1 cellular context compared by ENCODE assay signal in the genomic region with DNA sequence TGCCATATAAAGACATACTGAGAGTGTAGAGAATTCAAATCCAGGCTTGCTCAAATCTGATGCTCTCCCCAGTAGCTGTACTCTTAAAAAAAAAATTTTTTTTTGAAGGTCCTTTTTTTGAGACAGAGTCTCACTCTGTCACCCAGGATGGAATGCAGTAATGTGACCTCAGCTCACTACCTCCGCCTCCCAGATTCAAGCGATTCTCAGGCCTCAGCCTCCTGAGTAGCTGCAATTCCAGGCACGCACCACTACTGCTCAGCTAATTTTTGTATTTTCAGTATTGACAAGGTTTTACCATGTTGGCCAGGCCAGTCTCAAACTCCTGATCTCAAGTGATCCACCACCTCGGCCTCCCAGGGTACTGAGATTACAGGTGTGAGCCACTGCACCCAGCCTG.
TF ChIP-seq lines count a peak whose summit lies in the region.

No MANE protein-coding gene starts in this region.

TF ChIP-seq in WTC11, 78 proteins besides CTCF, POLR2A, EP300 and RAD21 (continued from another document):
- TF ChIP-seq, protein P1, sequence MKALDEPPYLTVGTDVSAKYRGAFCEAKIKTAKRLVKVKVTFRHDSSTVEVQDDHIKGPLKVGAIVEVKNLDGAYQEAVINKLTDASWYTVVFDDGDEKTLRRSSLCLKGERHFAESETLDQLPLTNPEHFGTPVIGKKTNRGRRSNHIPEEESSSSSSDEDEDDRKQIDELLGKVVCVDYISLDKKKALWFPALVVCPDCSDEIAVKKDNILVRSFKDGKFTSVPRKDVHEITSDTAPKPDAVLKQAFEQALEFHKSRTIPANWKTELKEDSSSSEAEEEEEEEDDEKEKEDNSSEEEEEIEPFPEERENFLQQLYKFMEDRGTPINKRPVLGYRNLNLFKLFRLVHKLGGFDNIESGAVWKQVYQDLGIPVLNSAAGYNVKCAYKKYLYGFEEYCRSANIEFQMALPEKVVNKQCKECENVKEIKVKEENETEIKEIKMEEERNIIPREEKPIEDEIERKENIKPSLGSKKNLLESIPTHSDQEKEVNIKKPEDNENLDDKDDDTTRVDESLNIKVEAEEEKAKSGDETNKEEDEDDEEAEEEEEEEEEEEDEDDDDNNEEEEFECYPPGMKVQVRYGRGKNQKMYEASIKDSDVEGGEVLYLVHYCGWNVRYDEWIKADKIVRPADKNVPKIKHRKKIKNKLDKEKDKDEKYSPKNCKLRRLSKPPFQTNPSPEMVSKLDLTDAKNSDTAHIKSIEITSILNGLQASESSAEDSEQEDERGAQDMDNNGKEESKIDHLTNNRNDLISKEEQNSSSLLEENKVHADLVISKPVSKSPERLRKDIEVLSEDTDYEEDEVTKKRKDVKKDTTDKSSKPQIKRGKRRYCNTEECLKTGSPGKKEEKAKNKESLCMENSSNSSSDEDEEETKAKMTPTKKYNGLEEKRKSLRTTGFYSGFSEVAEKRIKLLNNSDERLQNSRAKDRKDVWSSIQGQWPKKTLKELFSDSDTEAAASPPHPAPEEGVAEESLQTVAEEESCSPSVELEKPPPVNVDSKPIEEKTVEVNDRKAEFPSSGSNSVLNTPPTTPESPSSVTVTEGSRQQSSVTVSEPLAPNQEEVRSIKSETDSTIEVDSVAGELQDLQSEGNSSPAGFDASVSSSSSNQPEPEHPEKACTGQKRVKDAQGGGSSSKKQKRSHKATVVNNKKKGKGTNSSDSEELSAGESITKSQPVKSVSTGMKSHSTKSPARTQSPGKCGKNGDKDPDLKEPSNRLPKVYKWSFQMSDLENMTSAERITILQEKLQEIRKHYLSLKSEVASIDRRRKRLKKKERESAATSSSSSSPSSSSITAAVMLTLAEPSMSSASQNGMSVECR (CRISPR knock-in tag; IDR thresholded peaks at IDR 0.05; ENCODE audit: borderline replicate concordance), result no peak
- TF ChIP-seq, protein P2, sequence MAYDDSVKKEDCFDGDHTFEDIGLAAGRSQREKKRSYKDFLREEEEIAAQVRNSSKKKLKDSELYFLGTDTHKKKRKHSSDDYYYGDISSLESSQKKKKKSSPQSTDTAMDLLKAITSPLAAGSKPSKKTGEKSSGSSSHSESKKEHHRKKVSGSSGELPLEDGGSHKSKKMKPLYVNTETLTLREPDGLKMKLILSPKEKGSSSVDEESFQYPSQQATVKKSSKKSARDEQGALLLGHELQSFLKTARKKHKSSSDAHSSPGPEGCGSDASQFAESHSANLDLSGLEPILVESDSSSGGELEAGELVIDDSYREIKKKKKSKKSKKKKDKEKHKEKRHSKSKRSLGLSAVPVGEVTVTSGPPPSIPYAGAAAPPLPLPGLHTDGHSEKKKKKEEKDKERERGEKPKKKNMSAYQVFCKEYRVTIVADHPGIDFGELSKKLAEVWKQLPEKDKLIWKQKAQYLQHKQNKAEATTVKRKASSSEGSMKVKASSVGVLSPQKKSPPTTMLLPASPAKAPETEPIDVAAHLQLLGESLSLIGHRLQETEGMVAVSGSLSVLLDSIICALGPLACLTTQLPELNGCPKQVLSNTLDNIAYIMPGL (CRISPR knock-in tag; IDR thresholded peaks at IDR 0.05), result no peak
- TF ChIP-seq TEAD4 (CRISPR knock-in tag; IDR thresholded peaks at IDR 0.05) (no peak), NR1H2 (CRISPR knock-in tag; IDR thresholded peaks at IDR 0.05) (no peak), ZNF396 (CRISPR knock-in tag; IDR thresholded peaks at IDR 0.05; ENCODE audit: borderline replicate concordance) (no peak), ZNF423 (CRISPR knock-in tag; IDR thresholded peaks at IDR 0.05) (no peak), FOXJ3 (CRISPR knock-in tag; IDR thresholded peaks at IDR 0.05; ENCODE audit: borderline replicate concordance) (no peak)
- TF ChIP-seq, protein P3, sequence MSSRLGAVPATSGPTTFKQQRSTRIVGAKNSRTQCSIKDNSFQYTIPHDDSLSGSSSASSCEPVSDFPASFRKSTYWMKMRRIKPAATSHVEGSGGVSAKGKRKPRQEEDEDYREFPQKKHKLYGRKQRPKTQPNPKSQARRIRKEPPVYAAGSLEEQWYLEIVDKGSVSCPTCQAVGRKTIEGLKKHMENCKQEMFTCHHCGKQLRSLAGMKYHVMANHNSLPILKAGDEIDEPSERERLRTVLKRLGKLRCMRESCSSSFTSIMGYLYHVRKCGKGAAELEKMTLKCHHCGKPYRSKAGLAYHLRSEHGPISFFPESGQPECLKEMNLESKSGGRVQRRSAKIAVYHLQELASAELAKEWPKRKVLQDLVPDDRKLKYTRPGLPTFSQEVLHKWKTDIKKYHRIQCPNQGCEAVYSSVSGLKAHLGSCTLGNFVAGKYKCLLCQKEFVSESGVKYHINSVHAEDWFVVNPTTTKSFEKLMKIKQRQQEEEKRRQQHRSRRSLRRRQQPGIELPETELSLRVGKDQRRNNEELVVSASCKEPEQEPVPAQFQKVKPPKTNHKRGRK (CRISPR knock-in tag; IDR thresholded peaks at IDR 0.05; ENCODE audit: borderline replicate concordance), result no peak
- TF ChIP-seq, protein P4, sequence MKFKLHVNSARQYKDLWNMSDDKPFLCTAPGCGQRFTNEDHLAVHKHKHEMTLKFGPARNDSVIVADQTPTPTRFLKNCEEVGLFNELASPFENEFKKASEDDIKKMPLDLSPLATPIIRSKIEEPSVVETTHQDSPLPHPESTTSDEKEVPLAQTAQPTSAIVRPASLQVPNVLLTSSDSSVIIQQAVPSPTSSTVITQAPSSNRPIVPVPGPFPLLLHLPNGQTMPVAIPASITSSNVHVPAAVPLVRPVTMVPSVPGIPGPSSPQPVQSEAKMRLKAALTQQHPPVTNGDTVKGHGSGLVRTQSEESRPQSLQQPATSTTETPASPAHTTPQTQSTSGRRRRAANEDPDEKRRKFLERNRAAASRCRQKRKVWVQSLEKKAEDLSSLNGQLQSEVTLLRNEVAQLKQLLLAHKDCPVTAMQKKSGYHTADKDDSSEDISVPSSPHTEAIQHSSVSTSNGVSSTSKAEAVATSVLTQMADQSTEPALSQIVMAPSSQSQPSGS (CRISPR knock-in tag; IDR thresholded peaks at IDR 0.05; ENCODE audit: borderline replicate concordance, low read depth), result no peak
TF ChIP-seq in WTC11: peak in this region for 0.
